Comparison of ENCODE assay signal across 7 cellular contexts in the genomic region with DNA sequence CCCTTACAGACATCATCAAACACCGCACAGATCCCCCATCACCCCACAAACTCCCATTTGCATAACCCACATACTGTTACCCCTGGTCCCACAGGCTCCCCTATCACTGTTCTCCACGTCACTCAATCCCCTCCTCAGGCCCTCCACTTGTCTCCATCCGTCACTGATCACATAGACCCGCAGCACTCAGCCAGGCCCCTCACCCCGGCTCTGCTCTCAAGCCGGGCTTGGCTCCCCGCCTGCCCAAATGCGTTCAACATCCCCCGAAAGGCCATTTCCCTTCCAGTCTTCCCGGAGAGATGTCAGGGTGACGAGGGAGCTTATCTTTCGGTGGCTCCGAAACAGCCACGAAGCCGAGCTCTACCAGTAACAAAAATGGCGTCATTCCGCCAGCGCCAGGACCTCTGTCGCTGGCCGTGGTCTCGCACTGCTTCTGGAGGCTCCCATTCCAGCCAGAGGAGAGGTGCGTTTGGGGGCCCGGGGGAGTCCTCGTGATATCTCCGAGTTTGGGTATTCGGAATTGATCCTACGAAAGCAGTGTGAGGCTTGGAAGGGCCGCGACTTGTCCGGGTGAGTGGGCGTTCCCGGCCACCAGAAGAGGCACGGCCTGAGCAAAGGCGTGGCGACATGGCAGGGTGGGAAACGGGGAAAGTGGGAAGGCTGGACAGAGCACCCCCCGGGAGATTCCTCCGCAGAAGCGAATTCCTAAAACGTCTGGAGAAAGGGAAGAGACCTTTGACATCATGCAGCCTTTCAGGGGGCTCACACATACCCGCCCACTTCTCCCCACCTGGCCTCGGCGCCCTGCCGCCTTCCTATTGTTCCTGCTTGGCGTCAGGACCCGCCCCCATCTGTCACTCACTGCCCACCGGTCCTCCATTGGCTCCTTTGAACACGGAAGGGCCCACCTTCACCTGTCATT. TPM values are rescaled to one million over a fixed set of nuclear protein-coding genes. Genes with fewer than 3 reads are reported as not detected.
A peak's percentile ranks its signal among the peaks of the same experiment; 100 is the strongest.
DNase-seq lines count a peak whose midpoint lies in the region; ATAC-seq and TF ChIP-seq lines count a peak whose summit lies in the region.

A gene (minus strand): TSS at position 577 of the 922 bp plus-strand sequence. CDS start 4,754 bp downstream, outside the sequence.

- peak; percentile 85 for ATAC-seq in HG03095 (IDR thresholded peaks at IDR 0.05; ENCODE audit: unreplicated experiment)
- peak; percentile 99 for ATAC-seq in mucosa of descending colon

- H3K4me1 ChIP-seq in mucosa of descending colon (ENCODE audit: low read depth) = no peaks in the 10 kb centered on the region

- TF ChIP-seq CTCF in epithelial cell of esophagus (IDR thresholded peaks at IDR 0.05; ENCODE audit: insufficient read depth, low read depth, low read length, missing control alignments) (no peak), mucosa of descending colon (IDR thresholded peaks at IDR 0.05) (no peak)

- H3K9me3 ChIP-seq in mucosa of descending colon = no peaks in the 10 kb centered on the region

- H3K4me3 ChIP-seq in epithelial cell of esophagus (ENCODE audit: low read length) (peak within 1 kb of the TSS; percentile 63), mucosa of descending colon (peak within 1 kb of the TSS; percentile 36)

- no peaks in the 10 kb centered on the region for H3K36me3 ChIP-seq in mucosa of descending colon (ENCODE audit: low read depth)

- intact Hi-C loops in mucosa of descending colon (cut with DNase I, micrococcal nuclease) = no loop called here

- peak; percentile 44 to 87 for DNase-seq in NCI-H526 (lab: John Stamatoyannopoulos, UW)
- DNase-seq in activated T-cell treated with anti-CD3 and anti-CD28 coated beads for 1 hour (ENCODE audit: low read depth) = peak; percentile 32
- peak; percentile 79 for DNase-seq in epithelial cell of esophagus (ENCODE audit: low read depth)
- peak; percentile 84 to 88 (median 86) for DNase-seq in mucosa of descending colon
- peak; percentile 30 to 52 for DNase-seq in stimulated activated CD8-positive, alpha-beta memory T cell treated with anti-CD3 and anti-CD28 coated beads, Interleukin-15, amount 100 ng/mL, for 48 hours (ENCODE audit: low read depth in 2 of 2)

- peak; percentile 48 for TF ChIP-seq POLR2A in GM18526 (IDR thresholded peaks at IDR 0.05; ENCODE audit: extremely low read depth, insufficient read length)

RNA-seq across cellular contexts. Expression of the gene that starts here (rescaled TPM):
- 1 to 10 TPM; 3.2 to 6.4 (median 4.8) TPM for total RNA-seq in mucosa of descending colon

Comparison
In these comparisons a context has a peak if more than half of its experiments do, and no peak if none do; other contexts are left out.
1. Peak in every context shown above with its lines: DNase-seq, ATAC-seq and H3K4me3 ChIP-seq.
2. DNase-seq: peak in every context shown above with its lines; median percentile 86 in mucosa of descending colon; 79 in epithelial cell of esophagus; 66 in NCI-H526; 41 in stimulated activated CD8-positive, alpha-beta memory T cell treated with anti-CD3 and anti-CD28 coated beads, Interleukin-15, amount 100 ng/mL, for 48 hours; 32 in activated T-cell treated with anti-CD3 and anti-CD28 coated beads for 1 hour.